Comparison of ENCODE assay signal across 8 cellular contexts in genomic region chr16:9090101-9090959, GRCh38. TPM values are rescaled to one million over a fixed set of nuclear protein-coding genes. Genes with fewer than 3 reads are reported as not detected.
A peak's percentile ranks its signal among the peaks of the same experiment; 100 is the strongest.
DNase-seq lines count a peak whose midpoint lies in the region; ATAC-seq, FAIRE-seq and TF ChIP-seq lines count a peak whose summit lies in the region.

No MANE protein-coding gene starts in this region.

- no peaks in the 10 kb centered on the region for H3K9me3 ChIP-seq in K562 (replicated peaks; ENCODE audit: control insufficient read depth, insufficient read depth, low read depth, low read length)
- peaks cover 2% of the 10 kb centered on the region for H3K9me3 ChIP-seq in iPS-18c (ENCODE audit: control insufficient read depth, insufficient read depth, low read length)
- no peaks in the 10 kb centered on the region for H3K9me3 ChIP-seq in small intestine (ENCODE audit: control insufficient read depth, low read depth)

- TF ChIP-seq CTCF in K562 (IDR thresholded peaks at IDR 0.05 in 2 of 3, conservative IDR thresholded peaks at IDR 0.05 in 1 of 3; ENCODE audit: insufficient read depth in 2 of 3, low read depth in 1 of 3, low read length in 3 of 3), result no peak

- 14% methylated on average over 64 of the region's 85 CpGs for WGBS in K562 (ENCODE audit: insufficient coverage, low coverage, missing lambda C conversion rate)
- 5 to 7% (median 6%) methylated on average over 75 to 85 of the region's 85 CpGs for WGBS in small intestine, 3 donors

- intact Hi-C loops in K562 (cut with micrococcal nuclease), result loop anchor here (2.0 to 5.0 kb wide), 2 partner anchors 24 to 38 kb away; no protein-coding TSS in a partner anchor

- BruUV-seq in K562 (replicated peaks; lab: Mats Ljungman, UMichigan), result TSS peak; percentile 99

- H3K27me3 ChIP-seq in K562 (ENCODE audit: control insufficient read depth in 2 of 2, insufficient read depth in 2 of 2, low read length in 2 of 2) (no peaks in the 10 kb centered on the region), small intestine (ENCODE audit: control insufficient read depth in 2 of 2, insufficient read depth in 2 of 2, low read length in 2 of 2) (no peaks in the 10 kb centered on the region)

- H3K4me1 ChIP-seq in K562 (replicated peaks in 1 of 2; ENCODE audit: control insufficient read depth in 2 of 2, insufficient read depth in 2 of 2, low read length in 2 of 2), result peaks cover 13 to 20% of the 10 kb centered on the region in 2 experiments
- peaks cover 2 to 4% of the 10 kb centered on the region in 2 donors for H3K4me1 ChIP-seq in small intestine (ENCODE audit: control insufficient read depth in 2 of 2, insufficient read depth in 1 of 2, low read depth in 1 of 2, low read length in 1 of 2)

- TF ChIP-seq RAD21 in K562 (CRISPR knock-in tag; conservative IDR thresholded peaks at IDR 0.05 in 1 of 2, IDR thresholded peaks at IDR 0.05 in 1 of 2), result no peak

- DNase-seq in T-helper 1 cell (peak; percentile 11 to 43 (median 23)), K562 (ENCODE audit: extremely low read depth in 1 of 4, low spot score in 3 of 4) (peak; percentile 50 to 68 (median 62)), small intestine (no peak), pons (ENCODE audit: low spot score) (no peak)

- no peak for TF ChIP-seq POLR2A in K562 (conservative IDR thresholded peaks at IDR 0.05)

- POLR2A ChIA-PET in K562 (lab: Yijun Ruan, JAX), result interaction anchor here (0.6 to 4.7 kb wide), 9 partner anchors 9 to 43 kb away, joined by 3 to 69 read pairs (median 4); no protein-coding TSS in a partner anchor

- H3K79me2 ChIP-seq in K562 (ENCODE audit: control insufficient read depth, insufficient read depth, low read length), result peaks cover 53% of the 10 kb centered on the region

- peaks cover 24% of the 10 kb centered on the region for H4K20me1 ChIP-seq in K562 (replicated peaks; ENCODE audit: control insufficient read depth, insufficient read depth, low read length)

- in situ Hi-C loops in K562 (cut with MboI), result no loop called here

- H2AFZ ChIP-seq in K562 (ENCODE audit: low read depth, low read length), result peak overlapping the region; percentile 73

- no peak for FAIRE-seq in K562 (lab: Jason Lieb, UNC)
- FAIRE-seq in small intestine (lab: Jason Lieb, UNC), result no peak

- H3K36me3 ChIP-seq in K562 (ENCODE audit: control insufficient read depth, insufficient read depth, low read length) (peaks cover 27% of the 10 kb centered on the region; the same call in 2 of the 3 replicates), small intestine (ENCODE audit: control insufficient read depth in 2 of 2, insufficient read depth in 2 of 2, low read length in 2 of 2) (peaks cover 0 to under 1% of the 10 kb centered on the region in 2 donors)

- H3K9me1 ChIP-seq in K562 (ENCODE audit: control insufficient read depth, insufficient read depth, low read length), result no peaks in the 10 kb centered on the region

- H3K27ac ChIP-seq in K562 (ENCODE audit: extremely low read depth, low read depth, low read length) (peak overlapping the region; percentile 97), small intestine (ENCODE audit: low read depth in 1 of 2, low read length in 1 of 2) (peak overlapping the region; percentile 70 to 93)

- peak; percentile 9 for ATAC-seq in GM19395 (IDR thresholded peaks at IDR 0.05; ENCODE audit: unreplicated experiment)
- peak; percentile 9 for ATAC-seq in K562
- ATAC-seq in GM18498 (IDR thresholded peaks at IDR 0.05; ENCODE audit: unreplicated experiment), result no peak
- ATAC-seq in HG03159 (IDR thresholded peaks at IDR 0.05; ENCODE audit: unreplicated experiment), result no peak

- H3K4me2 ChIP-seq in K562 (ENCODE audit: insufficient read depth, low read length), result peak overlapping the region; percentile 80

- H3K4me3 ChIP-seq in K562 (peak overlapping the region; percentile 58), iPS-18c (ENCODE audit: insufficient read depth, low read depth, low read length) (peak overlapping the region; percentile 67), small intestine (ENCODE audit: low read depth in 1 of 2, low read length in 2 of 2) (peak overlapping the region; percentile 36 to 66)

- peak overlapping the region; percentile 94 for H3K9ac ChIP-seq in K562 (ENCODE audit: insufficient read depth in 1 of 2, low read depth in 2 of 2, low read length in 2 of 2)

- no peak for TF ChIP-seq EP300 in K562 (IDR thresholded peaks at IDR 0.05; ENCODE audit: low read length)

- CTCF ChIA-PET in K562 (lab: Yijun Ruan, JAX; ENCODE audit: low intra/inter-chr PET ratio), result no interaction called here

TF ChIP-seq in K562, 482 proteins besides CTCF, POLR2A, EP300 and RAD21 (continues in another document):
- TF ChIP-seq PRDM10 (IDR thresholded peaks at IDR 0.05; ENCODE audit: partially characterized antibody) (peak; percentile 67), ZNF146 (CRISPR knock-in tag; IDR thresholded peaks at IDR 0.05; ENCODE audit: unreplicated experiment) (no peak), GTF3C2 (IDR thresholded peaks at IDR 0.05; ENCODE audit: borderline replicate concordance, extremely low read depth, insufficient read length) (no peak)

RNA-seq across cellular contexts. Expression of gene HAPSTR1, which starts 1.1 kb away (rescaled TPM):
- total RNA-seq in K562 (2011; cell fraction: chromatin; rRNA removed; ENCODE audit: low replicate concordance), result 41.9 and 121 TPM in 2 replicates
- total RNA-seq in K562 (2011; cell fraction: nucleolus; rRNA removed), result 24.8 and 28.7 TPM in 2 replicates
- 80.9 and 151 TPM in 2 replicates for total RNA-seq in K562 (2011; cell fraction: nucleoplasm; rRNA removed)
- total RNA-seq in K562 (2014; rRNA removed), result 40.9 and 43.4 TPM in 2 replicates
- total RNA-seq in K562 (2014; rRNA removed; fragmentation: Illumina TruSeq; extraction: Trizol), result 56.1 and 69.9 TPM in 2 replicates
- 38.3 and 40.2 TPM in 2 replicates for total RNA-seq in K562 (2015; rRNA removed; fragmentation: Illumina TruSeq; extraction: Trizol)
- 53.8 and 67.9 TPM in 2 replicates for total RNA-seq in K562 (2021)
- polyA plus RNA-seq in K562 (2011; rRNA removed), result 28.2 and 36.5 TPM in 2 replicates
- polyA plus RNA-seq in K562 (2011; cell fraction: cytosol; rRNA removed), result 9.7 and 16.7 TPM in 2 replicates
- 23.1 and 24.2 TPM in 2 replicates for polyA plus RNA-seq in K562 (2011; cell fraction: nucleus; rRNA removed)
- polyA plus RNA-seq in K562 (2012), result 17.2 and 18.7 TPM in 2 replicates
- polyA plus RNA-seq in K562 (2014; fragmentation: Illumina TruSeq; extraction: Trizol), result 27.7 and 30.7 TPM in 2 replicates
- 10 to 100 TPM; 10.8 to 17.4 TPM for polyA plus RNA-seq in K562 (2014; fragmentation: Nextera tagmentation; extraction: Ambion mirVana)
- 25.3 and 30.4 TPM in 2 replicates for polyA plus RNA-seq in K562 (2014; rRNA removed)
- 73.0 and 82.3 TPM in 2 replicates for polyA minus RNA-seq in K562 (2011; rRNA and poly(A)+ RNA removed)
- 24.2 and 35.8 TPM in 2 replicates for polyA minus RNA-seq in K562 (2011; cell fraction: cytosol; rRNA and poly(A)+ RNA removed)
- polyA minus RNA-seq in K562 (2011; cell fraction: nucleus; rRNA and poly(A)+ RNA removed), result 17.8 and 27.5 TPM in 2 replicates
- 10 to 100 TPM; 11.6 to 18.1 (median 11.9) TPM for polyA plus RNA-seq in small intestine

Comparison
In these comparisons a context has a peak if more than half of its experiments do, and no peak if none do; other contexts are left out.
1. ATAC-seq: peak in GM19395 (single experiment) and K562 (single experiment); none in GM18498 (single experiment) and HG03159 (single experiment).
2. DNase-seq: peak in T-helper 1 cell (5 of 5) and K562 (4 of 4); none in small intestine (single experiment) and pons (single experiment).
3. Peak in every context shown above with its lines, with median percentiles within 50 percentile points of each other: H3K4me3 ChIP-seq.